In genomic region chr21:37273911-37274690, GRCh38 we compare ENCODE assay signal across 18 cellular contexts. TPM values are rescaled to one million over a fixed set of nuclear protein-coding genes. Genes with fewer than 3 reads are reported as not detected.
DNase-seq lines count a peak whose midpoint lies in the region; ATAC-seq, FAIRE-seq and TF ChIP-seq lines count a peak whose summit lies in the region.
"Had no signal": no experiment of that assay in that cellular context is flagged by ENCODE, and none has a peak within 500 bp of the region (broad histone marks: within the 10 kb centered on the region; RNA-seq: fewer than 3 reads in every experiment).

No MANE protein-coding gene starts in this region.

- H4K20me1 ChIP-seq in MM.1S (ENCODE audit: insufficient read depth, low read length) (no peaks in the 10 kb centered on the region), neural progenitor cell (ENCODE audit: low read depth) (no peaks in the 10 kb centered on the region)

- H3K9ac ChIP-seq in MM.1S (ENCODE audit: low read length) (peak overlapping the region; percentile 4; the same call in 1 of the 2 replicates), neural progenitor cell (no peak overlapping the region)

- H3K4me3 Mint-ChIP-seq in activated CD4-positive, alpha-beta T cell treated with anti-CD3 and anti-CD28 coated beads for 36 hours: no peak overlapping the region
- no peak overlapping the region for H3K4me3 Mint-ChIP-seq in activated CD4-positive, alpha-beta T cell treated with anti-CD3 and anti-CD28 coated beads, Interleukin-2, amount 10 ng/mL, durations not matched to agents 7 days and 5 days
- H3K4me3 Mint-ChIP-seq in neural progenitor cell: no peak overlapping the region
- H3K4me3 Mint-ChIP-seq: activated T-helper 1 cell treated with anti-CD3 and anti-CD28 coated beads, Interleukin-12 subunit alpha, Interleukin-12 subunit beta, Interleukin-2, Interleukin-4 antibody, amounts not matched to agents 30 ng/mL and 10 ng/mL and 1 ng/mL, durations not matched to agents 14 hours and 24 hours and 36 hours had no signal

- FAIRE-seq in RCC 7860 (lab: Jason Lieb, UNC): no peak
- FAIRE-seq: G401.6 had no signal

- H3F3A ChIP-seq in MM.1S (ENCODE audit: insufficient read depth, low read length): peaks cover 14% of the 10 kb centered on the region
- peaks cover 11% of the 10 kb centered on the region for H3F3A ChIP-seq in neural progenitor cell (ENCODE audit: low read depth)

- H3K27me3 ChIP-seq in MM.1S (replicated peaks; ENCODE audit: insufficient read depth, low read length) (no peaks in the 10 kb centered on the region), neural progenitor cell (no peaks in the 10 kb centered on the region)
- H3K27me3 ChIP-seq: testis had no signal

- CTCF ChIA-PET in activated CD4-positive, alpha-beta T cell treated with anti-CD3 and anti-CD28 coated beads for 36 hours (lab: Charles Lee): interaction anchor here (0.5 to 1.8 kb wide), 3 partner anchors 43 to 261 kb away, joined by 3 read pairs; no protein-coding TSS in a partner anchor
- CTCF ChIA-PET in activated CD4-positive, alpha-beta T cell treated with anti-CD3 and anti-CD28 coated beads, Interleukin-2, amount 10 ng/mL, durations not matched to agents 7 days and 5 days (lab: Charles Lee): interaction anchor here (0.9 kb wide), 1 partner anchor 16 kb away, joined by 3 read pairs; no protein-coding TSS in a partner anchor

- DNase-seq in activated CD4-positive, alpha-beta T cell treated with anti-CD3 and anti-CD28 coated beads for 36 hours: no peak
- no peak for DNase-seq in activated CD4-positive, alpha-beta T cell treated with anti-CD3 and anti-CD28 coated beads, Interleukin-2, amount 10 ng/mL, durations not matched to agents 7 days and 5 days
- peak; percentile 79 for DNase-seq in MM.1S
- no peak for DNase-seq in neural progenitor cell (ENCODE audit: low spot score)
- DNase-seq in NCI-H1048 (lab: John Stamatoyannopoulos, UW): no peak
- DNase-seq in RCC 7860 (ENCODE audit: low spot score): no peak
- no peak for DNase-seq in NK-92 treated with Interleukin-12 subunit alpha and Interleukin-12 subunit beta, amount 100 ng/mL, for 24 hours (lab: John Stamatoyannopoulos, UW)
- DNase-seq: activated CD4-positive, alpha-beta T cell treated with anti-CD3 and anti-CD28 coated beads for 1 hour; amniotic stem cell; cerebellar nuclear complex; NCI-H2081; NCI-H526 treated with DMSO at 0.1 percent for 48 hours; testis had no signal

- peaks cover 14% of the 10 kb centered on the region for H3K4me1 ChIP-seq in MM.1S (ENCODE audit: low read length)
- H3K4me1 ChIP-seq in neural progenitor cell: no peaks in the 10 kb centered on the region
- H3K4me1 ChIP-seq: HAP-1, testis had no signal

- H3K79me2 ChIP-seq in MM.1S (ENCODE audit: low read length): no peaks in the 10 kb centered on the region
- peaks cover 1% of the 10 kb centered on the region for H3K79me2 ChIP-seq in neural progenitor cell (ENCODE audit: low read depth)

- H3K27me3 Mint-ChIP-seq in activated CD4-positive, alpha-beta T cell treated with anti-CD3 and anti-CD28 coated beads for 36 hours: no peaks in the 10 kb centered on the region
- peaks cover 1% of the 10 kb centered on the region for H3K27me3 Mint-ChIP-seq in activated CD4-positive, alpha-beta T cell treated with anti-CD3 and anti-CD28 coated beads, Interleukin-2, amount 10 ng/mL, durations not matched to agents 7 days and 5 days
- no peaks in the 10 kb centered on the region for H3K27me3 Mint-ChIP-seq in neural progenitor cell (ENCODE audit: insufficient read depth, low read depth)

- peak overlapping the region; percentile 37 for H3K4me3 ChIP-seq in MM.1S (ENCODE audit: low read length)
- H3K4me3 ChIP-seq in neural progenitor cell: no peak overlapping the region
- H3K4me3 ChIP-seq: HAP-1, testis had no signal

- H3K9me3 Mint-ChIP-seq in activated CD4-positive, alpha-beta T cell treated with anti-CD3 and anti-CD28 coated beads for 36 hours (ENCODE audit: low read depth): no peaks in the 10 kb centered on the region
- no peaks in the 10 kb centered on the region for H3K9me3 Mint-ChIP-seq in activated CD4-positive, alpha-beta T cell treated with anti-CD3 and anti-CD28 coated beads, Interleukin-2, amount 10 ng/mL, durations not matched to agents 7 days and 5 days
- H3K9me3 Mint-ChIP-seq in neural progenitor cell: no peaks in the 10 kb centered on the region
- H3K9me3 Mint-ChIP-seq: activated T-helper 1 cell treated with anti-CD3 and anti-CD28 coated beads, Interleukin-12 subunit alpha, Interleukin-12 subunit beta, Interleukin-2, Interleukin-4 antibody, amounts not matched to agents 30 ng/mL and 10 ng/mL and 1 ng/mL, durations not matched to agents 14 hours and 24 hours and 36 hours had no signal

- H3K4me1 Mint-ChIP-seq in activated CD4-positive, alpha-beta T cell treated with anti-CD3 and anti-CD28 coated beads for 36 hours: peaks cover 2% of the 10 kb centered on the region
- H3K4me1 Mint-ChIP-seq in activated CD4-positive, alpha-beta T cell treated with anti-CD3 and anti-CD28 coated beads, Interleukin-2, amount 10 ng/mL, durations not matched to agents 7 days and 5 days: peaks cover 4% of the 10 kb centered on the region
- H3K4me1 Mint-ChIP-seq in neural progenitor cell: peaks cover 4% of the 10 kb centered on the region

- H3K9me3 ChIP-seq in MM.1S (replicated peaks; ENCODE audit: insufficient read depth, low read length): no peaks in the 10 kb centered on the region
- H3K9me3 ChIP-seq in neural progenitor cell (ENCODE audit: low read depth): no peaks in the 10 kb centered on the region
- H3K9me3 ChIP-seq: HAP-1, testis had no signal

- H2AFZ ChIP-seq in MM.1S (ENCODE audit: low read length): peak overlapping the region; percentile 67
- H2AFZ ChIP-seq in neural progenitor cell (replicated peaks): peak overlapping the region; percentile 28

- no peaks in the 10 kb centered on the region for H3K36me3 Mint-ChIP-seq in activated CD4-positive, alpha-beta T cell treated with anti-CD3 and anti-CD28 coated beads for 36 hours (ENCODE audit: low read depth)
- H3K36me3 Mint-ChIP-seq in activated CD4-positive, alpha-beta T cell treated with anti-CD3 and anti-CD28 coated beads, Interleukin-2, amount 10 ng/mL, durations not matched to agents 7 days and 5 days (ENCODE audit: low read depth): peaks cover 3% of the 10 kb centered on the region
- no peaks in the 10 kb centered on the region for H3K36me3 Mint-ChIP-seq in neural progenitor cell

- POLR2A ChIA-PET in activated CD4-positive, alpha-beta T cell treated with anti-CD3 and anti-CD28 coated beads for 36 hours (lab: Charles Lee): no interaction called here
- POLR2A ChIA-PET in activated CD4-positive, alpha-beta T cell treated with anti-CD3 and anti-CD28 coated beads, Interleukin-2, amount 10 ng/mL, durations not matched to agents 7 days and 5 days (lab: Charles Lee): interaction anchor here (0.6 kb wide), 1 partner anchor 270 kb away, joined by 3 read pairs; no protein-coding TSS in a partner anchor

- no peak overlapping the region for H3K27ac Mint-ChIP-seq in activated CD4-positive, alpha-beta T cell treated with anti-CD3 and anti-CD28 coated beads for 36 hours
- H3K27ac Mint-ChIP-seq in activated CD4-positive, alpha-beta T cell treated with anti-CD3 and anti-CD28 coated beads, Interleukin-2, amount 10 ng/mL, durations not matched to agents 7 days and 5 days: no peak overlapping the region
- H3K27ac Mint-ChIP-seq in neural progenitor cell: no peak overlapping the region
- H3K27ac Mint-ChIP-seq: activated T-helper 1 cell treated with anti-CD3 and anti-CD28 coated beads, Interleukin-12 subunit alpha, Interleukin-12 subunit beta, Interleukin-2, Interleukin-4 antibody, amounts not matched to agents 30 ng/mL and 10 ng/mL and 1 ng/mL, durations not matched to agents 14 hours and 24 hours and 36 hours had no signal

- no peak for TF ChIP-seq CTCF in MM.1S (IDR thresholded peaks at IDR 0.05; ENCODE audit: low read length)
- no peak for TF ChIP-seq CTCF in neural progenitor cell (IDR thresholded peaks at IDR 0.05)

- peak overlapping the region; percentile 83 for H3K4me2 ChIP-seq in MM.1S (ENCODE audit: low read depth, low read length)
- H3K4me2 ChIP-seq in neural progenitor cell: no peak overlapping the region

- peak; percentile 55 for ATAC-seq in activated CD4-positive, alpha-beta T cell treated with anti-CD3 and anti-CD28 coated beads for 36 hours
- ATAC-seq in GM21825 (IDR thresholded peaks at IDR 0.05; ENCODE audit: unreplicated experiment): peak; percentile 73
- ATAC-seq: left lobe of liver had no signal

- H3K27ac ChIP-seq in MM.1S (ENCODE audit: low read length) (peak overlapping the region; percentile 42; the same call in 1 of the 2 replicates), neural progenitor cell (no peak overlapping the region)
- H3K27ac ChIP-seq: testis had no signal

- intact Hi-C loops in activated CD4-positive, alpha-beta T cell treated with anti-CD3 and anti-CD28 coated beads for 36 hours (cut with DNase I, micrococcal nuclease): no loop called here

- no peaks in the 10 kb centered on the region for H3K9me2 ChIP-seq in MM.1S (replicated peaks; ENCODE audit: insufficient read depth, low read length)

- H3K36me3 ChIP-seq in MM.1S (replicated peaks; ENCODE audit: insufficient read depth, low read length): no peaks in the 10 kb centered on the region
- no peaks in the 10 kb centered on the region for H3K36me3 ChIP-seq in neural progenitor cell
- H3K36me3 ChIP-seq: HAP-1 had no signal

RNA-seq across cellular contexts. Expression of gene VPS26C, which starts 7.0 kb away (rescaled TPM):
- 10 to 100 TPM; 54.8 to 61.7 TPM for total RNA-seq in activated CD4-positive, alpha-beta T cell treated with anti-CD3 and anti-CD28 coated beads for 36 hours
- 10 to 100 TPM; 80.1 to 85.6 TPM for total RNA-seq in activated CD4-positive, alpha-beta T cell treated with anti-CD3 and anti-CD28 coated beads, Interleukin-2, amount 10 ng/mL, durations not matched to agents 7 days and 5 days
- total RNA-seq in neural progenitor cell (ENCODE audit: low replicate concordance): 60.2 and 80.5 TPM in 2 replicates
